ENCODE assay signal across 25 cellular contexts in genomic region chr2:17636989-17637906, GRCh38.
DNase-seq lines count a peak whose midpoint lies in the region; ATAC-seq and TF ChIP-seq lines count a peak whose summit lies in the region.
"Had no signal": no experiment of that assay in that cellular context is flagged by ENCODE, and none has a peak within 500 bp of the region (broad histone marks: within the 10 kb centered on the region; RNA-seq: fewer than 3 reads in every experiment).

No MANE protein-coding gene starts in this region.

- H3K27ac ChIP-seq in neuronal stem cell (replicated peaks; ENCODE audit: low read length) = no peak overlapping the region
- no peak overlapping the region for H3K27ac ChIP-seq in spleen
- H3K27ac ChIP-seq: esophagus muscularis mucosa, gastroesophageal sphincter, KMS-11, stomach, upper lobe of right lung had no signal

- no peaks in the 10 kb centered on the region for H3K4me1 Mint-ChIP-seq in osteocyte (ENCODE audit: unreplicated experiment)
- H3K4me1 Mint-ChIP-seq: B cell, T-cell had no signal

- no peaks in the 10 kb centered on the region for H3K9me3 ChIP-seq in neuronal stem cell (replicated peaks in 1 of 2; ENCODE audit: control insufficient read depth in 2 of 2, insufficient read depth in 1 of 2, low read depth in 1 of 2, low read length in 2 of 2)
- H3K9me3 ChIP-seq in spleen = no peaks in the 10 kb centered on the region
- H3K9me3 ChIP-seq: adrenal gland, esophagus muscularis mucosa, gastroesophageal sphincter, stomach, upper lobe of right lung had no signal

- peak overlapping the region; percentile 20 for H2BK5ac ChIP-seq in neuronal stem cell (ENCODE audit: low read length)

- no peaks in the 10 kb centered on the region for H3K79me1 ChIP-seq in neuronal stem cell (ENCODE audit: low read depth, low read length)

- H3K4me3 ChIP-seq in neuronal stem cell (ENCODE audit: low read length in 2 of 2) (no peak overlapping the region), spleen (no peak overlapping the region)
- H3K4me3 ChIP-seq: adrenal gland, esophagus muscularis mucosa, gastroesophageal sphincter, stomach, upper lobe of right lung had no signal

- no peak overlapping the region for H3K23ac ChIP-seq in neuronal stem cell (ENCODE audit: low read depth, low read length, poor library complexity)

- no peak overlapping the region for H3K4me2 ChIP-seq in neuronal stem cell (ENCODE audit: insufficient read depth, low read length, poor library complexity, severe bottlenecking)
- H3K4me2 ChIP-seq: KMS-11 had no signal

- no peak overlapping the region for H2BK120ac ChIP-seq in neuronal stem cell (ENCODE audit: low read depth, low read length)

- no peak overlapping the region for H2BK12ac ChIP-seq in neuronal stem cell (ENCODE audit: low read length)

- H3K4me1 ChIP-seq in neuronal stem cell (ENCODE audit: control insufficient read depth in 2 of 2, insufficient read depth in 1 of 2, low read depth in 1 of 2, low read length in 2 of 2) (peaks cover 1 to 13% of the 10 kb centered on the region in 2 donors), spleen (no peaks in the 10 kb centered on the region)
- H3K4me1 ChIP-seq: adrenal gland, gastroesophageal sphincter, stomach, upper lobe of right lung had no signal

- ATAC-seq in GM19025 (IDR thresholded peaks at IDR 0.05; ENCODE audit: low read depth, unreplicated experiment) = peak; percentile 59
- peak; percentile 54 for ATAC-seq in HG02798 (IDR thresholded peaks at IDR 0.05; ENCODE audit: poor library complexity, unreplicated experiment)
- ATAC-seq in HG03097 (IDR thresholded peaks at IDR 0.05; ENCODE audit: low FRiP score, unreplicated experiment) = no peak
- ATAC-seq: gastroesophageal sphincter, left colon, sciatic nerve, T-cell, upper lobe of right lung had no signal

- no peak overlapping the region for H2BK15ac ChIP-seq in neuronal stem cell (ENCODE audit: low read length)

- WGBS in neuronal stem cell (ENCODE audit: extremely low coverage in 2 of 2, insufficient read length in 2 of 2, insufficient replicate concordance in 1 of 2), 2 donors = no CpG with 5 or more reads among the region's 12 CpGs
- 63 to 85% (median 78%) methylated on average over 11 to 12 of the region's 12 CpGs for WGBS in spleen, 5 donors

- DNase-seq in cerebellum (ENCODE audit: low spot score) = peak; percentile 34
- no peak for DNase-seq in neuronal stem cell (ENCODE audit: low spot score)
- DNase-seq in SHP77 (lab: John Stamatoyannopoulos, UW) = no peak
- no peak for DNase-seq in spleen
- DNase-seq in osteocyte (ENCODE audit: extremely low spot score, unreplicated experiment) = no peak
- DNase-seq: activated CD4-positive, alpha-beta T cell treated with anti-CD3 and anti-CD28 coated beads, Interleukin-2, amount 50 U/mL, for 1 hour; activated effector memory CD4-positive, alpha-beta T cell treated with anti-CD3 and anti-CD28 coated beads, Interleukin-2, amount 50 U/mL, for 16 hours; effector CD4-positive, alpha-beta T cell; left colon; midbrain; NCI-H187 treated with DMSO at 0.1 percent for 48 hours; NCI-H446 treated with DMSO at 0.1 percent for 48 hours; stimulated activated CD4-positive, alpha-beta T cell treated with anti-CD3 and anti-CD28 coated beads, Interleukin-2, amount 100 ng/mL, for 24 hours; stomach; T-cell; upper lobe of right lung had no signal

- no peak overlapping the region for H4K8ac ChIP-seq in neuronal stem cell (ENCODE audit: low read depth, low read length)

- H3K36me3 ChIP-seq in neuronal stem cell (replicated peaks in 1 of 2; ENCODE audit: control insufficient read depth in 2 of 2, insufficient read depth in 2 of 2, low read length in 2 of 2) (no peaks in the 10 kb centered on the region), spleen (no peaks in the 10 kb centered on the region)
- H3K36me3 ChIP-seq: adrenal gland, esophagus muscularis mucosa, gastroesophageal sphincter, stomach, upper lobe of right lung had no signal

- no peak overlapping the region for H3K4me3 Mint-ChIP-seq in osteocyte (ENCODE audit: unreplicated experiment)
- H3K4me3 Mint-ChIP-seq: B cell, T-cell had no signal

- TF ChIP-seq CTCF in spleen (IDR thresholded peaks at IDR 0.05 in 8 of 11, conservative IDR thresholded peaks at IDR 0.05 in 3 of 11) (no peak), osteocyte (IDR thresholded peaks at IDR 0.05) (no peak)

- no peak overlapping the region for H3K9ac ChIP-seq in neuronal stem cell (ENCODE audit: low read depth, low read length, poor library complexity)
- H3K9ac ChIP-seq: KMS-11 had no signal

- no peak overlapping the region for H3K18ac ChIP-seq in neuronal stem cell (ENCODE audit: low read length)

- H4K91ac ChIP-seq in neuronal stem cell (ENCODE audit: low read depth, low read length, poor library complexity) = no peak overlapping the region

- no peaks in the 10 kb centered on the region for H3K36me3 Mint-ChIP-seq in osteocyte (ENCODE audit: unreplicated experiment)
- H3K36me3 Mint-ChIP-seq: T-cell had no signal

- no peaks in the 10 kb centered on the region for H3K9me3 Mint-ChIP-seq in osteocyte (ENCODE audit: unreplicated experiment)
- H3K9me3 Mint-ChIP-seq: T-cell had no signal

- no peaks in the 10 kb centered on the region for H3K27me3 ChIP-seq in neuronal stem cell (ENCODE audit: control insufficient read depth in 3 of 3, insufficient read depth in 3 of 3, low read depth in 1 of 3, low read length in 3 of 3)
- H3K27me3 ChIP-seq in spleen (replicated peaks in 1 of 7) = no peaks in the 10 kb centered on the region
- H3K27me3 ChIP-seq: adrenal gland, esophagus muscularis mucosa, gastroesophageal sphincter, stomach, upper lobe of right lung had no signal

- H3K4ac ChIP-seq in neuronal stem cell (ENCODE audit: low read length) = no peak overlapping the region

- intact Hi-C loops in spleen (cut with DNase I; ENCODE audit: low total_unique reads) = no loop called here

- peak overlapping the region; percentile 82 for H2AFZ ChIP-seq in neuronal stem cell (ENCODE audit: low read length)

- no peak for TF ChIP-seq POLR2A in spleen (IDR thresholded peaks at IDR 0.05)

- no peak overlapping the region for H3K14ac ChIP-seq in neuronal stem cell (ENCODE audit: low read length)

- H2AK5ac ChIP-seq in neuronal stem cell (ENCODE audit: low read depth, low read length) = no peak overlapping the region

- H3K27me3 Mint-ChIP-seq in osteocyte (ENCODE audit: unreplicated experiment) = peaks cover 6% of the 10 kb centered on the region
- H3K27me3 Mint-ChIP-seq: B cell had no signal

- no peak overlapping the region for H3K27ac Mint-ChIP-seq in osteocyte (ENCODE audit: unreplicated experiment)
- H3K27ac Mint-ChIP-seq: B cell, T-cell had no signal
